1 cellular context compared by ENCODE assay signal in genomic region chr5:172529896-172530295, GRCh38.
TF ChIP-seq lines count a peak whose summit lies in the region.

No MANE protein-coding gene starts in this region.

TF ChIP-seq in GM23338, 12 proteins besides CTCF, POLR2A, EP300 and RAD21 (continued from another document):
- no peak for TF ChIP-seq REST (IDR thresholded peaks at IDR 0.05; ENCODE audit: unreplicated experiment)
- TF ChIP-seq POLR2AphosphoS5 (IDR thresholded peaks at IDR 0.05; ENCODE audit: low read depth): no peak
- TF ChIP-seq ZNF114 (CRISPR knock-in tag; IDR thresholded peaks at IDR 0.05): no peak
- no peak for TF ChIP-seq CREB1 (CRISPR knock-in tag; IDR thresholded peaks at IDR 0.05; ENCODE audit: low read depth)
- TF ChIP-seq EZH2 (IDR thresholded peaks at IDR 0.05; ENCODE audit: low read depth, unreplicated experiment): no peak
- no peak for TF ChIP-seq STAT1 (IDR thresholded peaks at IDR 0.05; ENCODE audit: unreplicated experiment)
